In genomic region chr5:29885595-29885994, GRCh38 we compare ENCODE assay signal across 33 cellular contexts.
"Had no signal": no experiment of that assay in that cellular context is flagged by ENCODE, and none has a peak within 500 bp of the region (broad histone marks: within the 10 kb centered on the region; RNA-seq: fewer than 3 reads in every experiment).

No MANE protein-coding gene starts in this region.

- DNase-seq: Karpas-422, Kasumi-1, MG63, MM.1S, MV-4-11, NCI-H1048, NCI-H1092, NCI-H1092 treated with DMSO at 0.1 percent for 48 hours, NCI-H1105, NCI-H1105 treated with DMSO at 0.1 percent for 48 hours, NCI-H1417, NCI-H1417 treated with DMSO at 0.1 percent for 48 hours, NCI-H1436, NCI-H1436 treated with DMSO at 0.1 percent for 48 hours, NCI-H146, NCI-H1694, NCI-H1694 treated with DMSO at 0.1 percent for 48 hours, NCI-H187, NCI-H187 treated with DMSO at 0.1 percent for 48 hours, NCI-H1930, NCI-H2029, NCI-H2029 treated with DMSO at 0.1 percent for 48 hours, NCI-H2081, NCI-H2081 treated with DMSO at 0.1 percent for 48 hours, NCI-H2107, NCI-H2171, NCI-H2171 treated with DMSO at 0.1 percent for 48 hours, NCI-H2227 treated with DMSO at 0.1 percent for 48 hours, NCI-H226, NCI-H345, NCI-H446, NCI-H446 treated with DMSO at 0.1 percent for 48 hours, NCI-H510A had no signal
